8 cellular contexts compared by ENCODE assay signal in genomic region chr10:88582806-88583583, GRCh38. TPM values are rescaled to one million over a fixed set of nuclear protein-coding genes. Genes with fewer than 3 reads are reported as not detected.
DNase-seq lines count a peak whose midpoint lies in the region; ATAC-seq and TF ChIP-seq lines count a peak whose summit lies in the region.

RNLS (minus strand) TSS chr10:88583318.

- peaks cover 6% of the 10 kb centered on the region for H3K4me1 ChIP-seq in lower lobe of right lung

- peak; percentile 97 for ATAC-seq in lower lobe of right lung

- no peaks in the 10 kb centered on the region for H3K27me3 ChIP-seq in lower lobe of right lung (ENCODE audit: low read depth)

- TF ChIP-seq CTCF in GM10266 (IDR thresholded peaks at IDR 0.05; ENCODE audit: control insufficient read depth, insufficient read depth, low read depth, missing control alignments) (peak; percentile 93), HFF-Myc (IDR thresholded peaks at IDR 0.05; ENCODE audit: low read depth, low read length, missing control alignments) (peak; percentile 82), lower lobe of right lung (IDR thresholded peaks at IDR 0.05) (peak; percentile 82)

- DNase-seq in GM10266 (ENCODE audit: extremely low spot score) (peak; percentile 62), HFF-Myc (ENCODE audit: extremely low read depth, low read depth) (peak; percentile 3), NCI-H2107 (lab: John Stamatoyannopoulos, UW) (peak; percentile 6), lower lobe of right lung (peak; percentile 83), SHP77 treated with DMSO at 0.1 percent for 48 hours (lab: John Stamatoyannopoulos, UW) (no peak)
- DNase-seq in activated CD8-positive, alpha-beta memory T cell treated with anti-CD3 and anti-CD28 coated beads for 1 hour (ENCODE audit: extremely low read depth in 1 of 2, low read depth in 1 of 2) = peak; percentile 16 to 50
- DNase-seq in effector CD4-positive, alpha-beta T cell = peak; percentile 48
- peak; percentile 67 for DNase-seq in stimulated activated CD4-positive, alpha-beta T cell treated with anti-CD3 and anti-CD28 coated beads, Interleukin-4, amount 100 ng/mL, for 4 hours

- H3K27ac ChIP-seq in lower lobe of right lung = peak within 1 kb of the TSS; percentile 96

- H3K9me3 ChIP-seq in lower lobe of right lung = no peaks in the 10 kb centered on the region

- H3K36me3 ChIP-seq in lower lobe of right lung = no peaks in the 10 kb centered on the region

- H3K4me3 ChIP-seq in HFF-Myc (replicated peaks; ENCODE audit: low read depth, low read length) = peak within 1 kb of the TSS; percentile 44
- peak within 1 kb of the TSS; percentile 72 for H3K4me3 ChIP-seq in lower lobe of right lung

- intact Hi-C loops in lower lobe of right lung (cut with DNase I) = no loop called here

RNA-seq across cellular contexts. Expression of gene RNLS, which starts in this region (rescaled TPM):
- total RNA-seq in lower lobe of right lung = 9.6 TPM
